20 cellular contexts compared by ENCODE assay signal in genomic region chr3:194447161-194447560, GRCh38. TPM values are rescaled to one million over a fixed set of nuclear protein-coding genes. Genes with fewer than 3 reads are reported as not detected.
DNase-seq lines count a peak whose midpoint lies in the region; ATAC-seq and TF ChIP-seq lines count a peak whose summit lies in the region.
"Had no signal": no experiment of that assay in that cellular context is flagged by ENCODE, and none has a peak within 500 bp of the region (broad histone marks: within the 10 kb centered on the region; RNA-seq: fewer than 3 reads in every experiment).

No MANE protein-coding gene starts in this region.

- H3K27me3 Mint-ChIP-seq in CD8-positive, alpha-beta memory T cell = no peaks in the 10 kb centered on the region
- no peaks in the 10 kb centered on the region for H3K27me3 Mint-ChIP-seq in mesothelial cell of epicardium (ENCODE audit: low read depth)
- H3K27me3 Mint-ChIP-seq: brain had no signal

- no peak overlapping the region for H3K4me3 ChIP-seq in CD8-positive, alpha-beta memory T cell (ENCODE audit: low read length)
- H3K4me3 ChIP-seq: SJCRH30, transverse colon had no signal

- H3K9me3 Mint-ChIP-seq in CD8-positive, alpha-beta memory T cell = no peaks in the 10 kb centered on the region
- H3K9me3 Mint-ChIP-seq in mesothelial cell of epicardium = no peaks in the 10 kb centered on the region
- H3K9me3 Mint-ChIP-seq: brain had no signal

- no peak overlapping the region for H3K27ac ChIP-seq in CD8-positive, alpha-beta memory T cell (ENCODE audit: low read depth, low read length)
- H3K27ac ChIP-seq: SJCRH30, transverse colon had no signal

- peaks cover 3 to 18% (median 6%) of the 10 kb centered on the region in 3 donors for H3K4me1 Mint-ChIP-seq in CD8-positive, alpha-beta memory T cell
- no peaks in the 10 kb centered on the region for H3K4me1 Mint-ChIP-seq in mesothelial cell of epicardium
- H3K4me1 Mint-ChIP-seq: brain had no signal

- H3K4me3 Mint-ChIP-seq in CD8-positive, alpha-beta memory T cell = no peak overlapping the region
- H3K4me3 Mint-ChIP-seq in mesothelial cell of epicardium = no peak overlapping the region
- H3K4me3 Mint-ChIP-seq: brain had no signal

- no peak for TF ChIP-seq CTCF in mesothelial cell of epicardium (IDR thresholded peaks at IDR 0.05; ENCODE audit: unreplicated experiment)

- no peaks in the 10 kb centered on the region for H3K4me1 ChIP-seq in CD8-positive, alpha-beta memory T cell (ENCODE audit: insufficient read depth, low read length)
- H3K4me1 ChIP-seq: SJCRH30, transverse colon had no signal

- peaks cover 10 to 80% (median 43%) of the 10 kb centered on the region in 3 donors for H3K36me3 Mint-ChIP-seq in CD8-positive, alpha-beta memory T cell
- peaks cover 33% of the 10 kb centered on the region for H3K36me3 Mint-ChIP-seq in mesothelial cell of epicardium

- CTCF ChIA-PET in CD8-positive, alpha-beta memory T cell (lab: Charles Lee) = no interaction called here

- no peaks in the 10 kb centered on the region for H3K27me3 ChIP-seq in CD8-positive, alpha-beta memory T cell (ENCODE audit: insufficient read depth, low read length, poor library complexity, severe bottlenecking)
- H3K27me3 ChIP-seq: SJCRH30, transverse colon had no signal

- H3K27ac Mint-ChIP-seq in CD8-positive, alpha-beta memory T cell = peak overlapping the region in 4 of 8 donors; percentile 27 to 73 (median 52)
- H3K27ac Mint-ChIP-seq in mesothelial cell of epicardium = no peak overlapping the region

- peaks cover 17% of the 10 kb centered on the region for H3K36me3 ChIP-seq in CD8-positive, alpha-beta memory T cell (ENCODE audit: insufficient read depth, low read length)

- DNase-seq in DMS153 (lab: John Stamatoyannopoulos, UW) (peak; percentile 40), HT-29 (ENCODE audit: low spot score) (peak; percentile 51), NCI-H748 treated with DMSO at 0.1 percent for 48 hours (lab: John Stamatoyannopoulos, UW) (peak; percentile 38), kidney tubule cell (ENCODE audit: low spot score) (peak; percentile 21), mesothelial cell of epicardium (ENCODE audit: low spot score in 2 of 2, unreplicated experiment in 2 of 2) (no peak)
- no peak for DNase-seq in CD8-positive, alpha-beta memory T cell
- DNase-seq in activated CD4-positive, alpha-beta T cell treated with anti-CD3 and anti-CD28 coated beads for 4 hours = no peak
- DNase-seq: activated effector memory CD4-positive, alpha-beta T cell treated with anti-CD3 and anti-CD28 coated beads, Interleukin-2, amount 50 U/mL, for 16 hours; dermis blood vessel endothelial cell; DND-41; NCI-H345; SJCRH30; stimulated activated CD4-positive, alpha-beta T cell treated with anti-CD3 and anti-CD28 coated beads, Interleukin-4, amount 100 ng/mL, for 4 hours; transverse colon had no signal

- no peaks in the 10 kb centered on the region for H3K9me3 ChIP-seq in CD8-positive, alpha-beta memory T cell (ENCODE audit: low read length)
- H3K9me3 ChIP-seq: SJCRH30, transverse colon had no signal

- ATAC-seq in GM19463 (IDR thresholded peaks at IDR 0.05; ENCODE audit: unreplicated experiment) = no peak
- ATAC-seq: esophagus mucosa had no signal

- POLR2A ChIA-PET in CD8-positive, alpha-beta memory T cell (lab: Charles Lee) = no interaction called here

RNA-seq across cellular contexts. Expression of gene ATP13A3, which starts 39.6 kb away (rescaled TPM):
- 66.1 and 84.4 TPM in 2 replicates for total RNA-seq in HT-29 (2014; rRNA removed; shearing (Covaris generic))
- 100 to 1,000 TPM; 144 to 165 TPM for total RNA-seq in CD8-positive, alpha-beta memory T cell
- polyA plus RNA-seq in CD8-positive, alpha-beta memory T cell = 10.5 TPM
- total RNA-seq in mesothelial cell of epicardium = 60.2 to 74.1 TPM (median 62.3 TPM) in 3 replicates

RNA-seq across cellular contexts. Expression of gene GP5, which starts 48.1 kb away (rescaled TPM):
- 0.08 TPM in 1 of 2 replicates, not detected in the other for total RNA-seq in HT-29 (2014; rRNA removed; shearing (Covaris generic))
- under 1 TPM; 0.31 to 0.42 TPM for total RNA-seq in CD8-positive, alpha-beta memory T cell
- polyA plus RNA-seq in CD8-positive, alpha-beta memory T cell = 1.3 TPM
- 0.11 to 0.16 TPM in 2 of 3 replicates, not detected in the other for total RNA-seq in mesothelial cell of epicardium
- total RNA-seq: glomerular endothelial cell, mesenteric fat pad, SJCRH30, transverse colon had no signal
- polyA plus RNA-seq: BJ had no signal

Comparison
In these comparisons a context has a peak if more than half of its experiments do, and no peak if none do; other contexts are left out.
1. DNase-seq: peak in DMS153 (single experiment), HT-29 (single experiment), NCI-H748 treated with DMSO at 0.1 percent for 48 hours (single experiment) and kidney tubule cell (single experiment); none in CD8-positive, alpha-beta memory T cell (0 of 5), mesothelial cell of epicardium (0 of 2) and activated CD4-positive, alpha-beta T cell treated with anti-CD3 and anti-CD28 coated beads for 4 hours (0 of 2).